8 cellular contexts compared by ENCODE assay signal in genomic region chr6:35568967-35569606, GRCh38. TPM values are rescaled to one million over a fixed set of nuclear protein-coding genes. Genes with fewer than 3 reads are reported as not detected.
DNase-seq lines count a peak whose midpoint lies in the region; ATAC-seq and TF ChIP-seq lines count a peak whose summit lies in the region.

No MANE protein-coding gene starts in this region.

- WGBS in body of pancreas, 2 donors: 70 to 81% methylated on average over 7 to 8 of the region's 8 CpGs
- WGBS in transverse colon (ENCODE audit: low coverage in 1 of 2), 2 donors: 81% methylated on average over 8 of the region's 8 CpGs; no CpG with 5 or more reads in 1 of the 2 donors

- no peak for TF ChIP-seq EP300 in transverse colon (IDR thresholded peaks at IDR 0.05; ENCODE audit: low read depth)

- H3K36me3 ChIP-seq in body of pancreas (replicated peaks in 1 of 2; ENCODE audit: insufficient read depth in 1 of 2, low read depth in 2 of 2) (peaks cover 0 to 9% of the 10 kb centered on the region in 2 donors), lower lobe of right lung (peaks cover 21% of the 10 kb centered on the region), transverse colon (peaks cover 0 to 23% (median 10%) of the 10 kb centered on the region in 4 donors)

- TF ChIP-seq POLR2A in body of pancreas (IDR thresholded peaks at IDR 0.05) (peak in 1 of 3 donors; percentile 7), transverse colon (IDR thresholded peaks at IDR 0.05) (peak; percentile 33)

- no peak overlapping the region for H3K27ac ChIP-seq in body of pancreas
- H3K27ac ChIP-seq in lower lobe of right lung: no peak overlapping the region
- no peak overlapping the region for H3K27ac ChIP-seq in transverse colon

- intact Hi-C loops in body of pancreas (cut with DNase I) (no loop called here), lower lobe of right lung (cut with DNase I) (no loop called here), transverse colon (cut with DNase I; ENCODE audit: low total_unique reads) (no loop called here)

- no peak overlapping the region for H3K4me3 ChIP-seq in body of pancreas
- no peak overlapping the region for H3K4me3 ChIP-seq in lower lobe of right lung
- H3K4me3 ChIP-seq in transverse colon: no peak overlapping the region

- no peaks in the 10 kb centered on the region for H3K27me3 ChIP-seq in body of pancreas
- peaks cover under 1% of the 10 kb centered on the region for H3K27me3 ChIP-seq in lower lobe of right lung (ENCODE audit: low read depth)
- peaks cover 19% of the 10 kb centered on the region for H3K27me3 ChIP-seq in transverse colon

- TF ChIP-seq CTCF in GM12872 (IDR thresholded peaks at IDR 0.05; ENCODE audit: insufficient read depth, low read depth, low read length) (peak; percentile 55), body of pancreas (IDR thresholded peaks at IDR 0.05) (peak in 5 of 7 experiments; percentile 22 to 43 (median 34)), lower lobe of right lung (IDR thresholded peaks at IDR 0.05) (peak; percentile 51), transverse colon (IDR thresholded peaks at IDR 0.05) (peak; percentile 31 to 52 (median 39))

- DNase-seq in RPMI8226: peak; percentile 28
- DNase-seq in body of pancreas: peak; percentile 45 to 66 (median 58)
- DNase-seq in lower lobe of right lung: peak; percentile 65
- peak; percentile 58 for DNase-seq in transverse colon
- no peak for DNase-seq in mesenteric fat pad (ENCODE audit: low spot score)
- no peak for DNase-seq in SIG-M5 (lab: John Stamatoyannopoulos, UW)

- no peaks in the 10 kb centered on the region for H3K9me3 ChIP-seq in body of pancreas
- no peaks in the 10 kb centered on the region for H3K9me3 ChIP-seq in lower lobe of right lung
- H3K9me3 ChIP-seq in transverse colon: no peaks in the 10 kb centered on the region

- in situ Hi-C loops in transverse colon (cut with MboI; ENCODE audit: low pct_ligation_motif_present in 1 of 4, low pct_unique_long_range_greater_than_20kb in 1 of 4, low sequenced_read_pairs in 3 of 4): no loop called here

- H3K4me1 ChIP-seq in body of pancreas (no peaks in the 10 kb centered on the region), lower lobe of right lung (no peaks in the 10 kb centered on the region), transverse colon (no peaks in the 10 kb centered on the region)

- ATAC-seq in body of pancreas (peak; percentile 69), lower lobe of right lung (peak; percentile 49 to 80), HG02840 (IDR thresholded peaks at IDR 0.05; ENCODE audit: low FRiP score, unreplicated experiment) (no peak)

RNA-seq across cellular contexts. Expression of gene TULP1, which starts 56.4 kb away (rescaled TPM):
- total RNA-seq in body of pancreas (not detected), lower lobe of right lung (not detected), transverse colon (not detected), mesenteric fat pad (not detected)

Comparison
In these comparisons a context has a peak if more than half of its experiments do, and no peak if none do; other contexts are left out.
1. DNase-seq: peak in RPMI8226 (single experiment), body of pancreas (4 of 4), lower lobe of right lung (single experiment) and transverse colon (single experiment); none in mesenteric fat pad (single experiment) and SIG-M5 (single experiment).
2. Peak in every context shown above with its lines, with median percentiles within 50 percentile points of each other: CTCF ChIP-seq.